In the genomic region with DNA sequence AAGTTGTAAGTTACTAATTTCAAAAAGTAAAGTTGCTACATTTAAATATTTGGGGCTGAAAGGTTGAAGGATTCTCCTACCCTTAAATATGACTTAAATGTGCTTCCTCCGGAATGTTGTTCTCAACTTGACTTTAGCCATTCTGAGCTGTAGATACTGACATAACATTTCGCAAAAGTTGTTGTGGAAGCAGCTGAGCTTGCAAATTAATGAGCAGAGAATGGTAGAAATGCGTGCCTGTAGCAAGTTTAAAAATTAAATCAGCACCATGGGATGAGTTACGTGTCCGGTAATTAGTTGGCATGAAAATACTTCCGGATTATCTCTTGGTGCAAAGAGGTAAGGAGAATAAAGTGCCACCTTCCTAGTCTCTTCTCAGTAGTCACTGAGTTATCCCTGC, we compare ENCODE assay signal across 2 cellular contexts.
TF ChIP-seq lines count a peak whose summit lies in the region.

No MANE protein-coding gene starts in this region.

TF ChIP-seq in HepG2, 621 proteins besides CTCF, POLR2A, EP300 and RAD21 (continues in another document):
- no peak for TF ChIP-seq ZNF660 (CRISPR knock-in tag; IDR thresholded peaks at IDR 0.05; ENCODE audit: borderline replicate concordance, low read depth)
- no peak for TF ChIP-seq NR2F1 (CRISPR knock-in tag; IDR thresholded peaks at IDR 0.05)
- no peak for TF ChIP-seq ZNF354B (CRISPR knock-in tag; IDR thresholded peaks at IDR 0.05)
- TF ChIP-seq, protein P1, sequence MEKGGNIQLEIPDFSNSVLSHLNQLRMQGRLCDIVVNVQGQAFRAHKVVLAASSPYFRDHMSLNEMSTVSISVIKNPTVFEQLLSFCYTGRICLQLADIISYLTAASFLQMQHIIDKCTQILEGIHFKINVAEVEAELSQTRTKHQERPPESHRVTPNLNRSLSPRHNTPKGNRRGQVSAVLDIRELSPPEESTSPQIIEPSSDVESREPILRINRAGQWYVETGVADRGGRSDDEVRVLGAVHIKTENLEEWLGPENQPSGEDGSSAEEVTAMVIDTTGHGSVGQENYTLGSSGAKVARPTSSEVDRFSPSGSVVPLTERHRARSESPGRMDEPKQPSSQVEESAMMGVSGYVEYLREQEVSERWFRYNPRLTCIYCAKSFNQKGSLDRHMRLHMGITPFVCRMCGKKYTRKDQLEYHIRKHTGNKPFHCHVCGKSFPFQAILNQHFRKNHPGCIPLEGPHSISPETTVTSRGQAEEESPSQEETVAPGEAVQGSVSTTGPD (CRISPR knock-in tag; IDR thresholded peaks at IDR 0.05) = no peak
- peak; percentile 70 to 72 for TF ChIP-seq MAFK (conservative IDR thresholded peaks at IDR 0.05 in 1 of 2, IDR thresholded peaks at IDR 0.05 in 1 of 2; ENCODE audit: low read length in 2 of 2)
- no peak for TF ChIP-seq ZNF331 (CRISPR knock-in tag; IDR thresholded peaks at IDR 0.05)
- TF ChIP-seq MAFF (IDR thresholded peaks at IDR 0.05; ENCODE audit: low read depth, low read length) = peak; percentile 70
- no peak for TF ChIP-seq ATF7-NPFF (CRISPR knock-in tag; IDR thresholded peaks at IDR 0.05; ENCODE audit: low read depth)
- TF ChIP-seq ZNF142 (CRISPR knock-in tag; IDR thresholded peaks at IDR 0.05) = no peak
- no peak for TF ChIP-seq ZSCAN31 (CRISPR knock-in tag; IDR thresholded peaks at IDR 0.05; ENCODE audit: low read depth)
- TF ChIP-seq, protein P2, sequence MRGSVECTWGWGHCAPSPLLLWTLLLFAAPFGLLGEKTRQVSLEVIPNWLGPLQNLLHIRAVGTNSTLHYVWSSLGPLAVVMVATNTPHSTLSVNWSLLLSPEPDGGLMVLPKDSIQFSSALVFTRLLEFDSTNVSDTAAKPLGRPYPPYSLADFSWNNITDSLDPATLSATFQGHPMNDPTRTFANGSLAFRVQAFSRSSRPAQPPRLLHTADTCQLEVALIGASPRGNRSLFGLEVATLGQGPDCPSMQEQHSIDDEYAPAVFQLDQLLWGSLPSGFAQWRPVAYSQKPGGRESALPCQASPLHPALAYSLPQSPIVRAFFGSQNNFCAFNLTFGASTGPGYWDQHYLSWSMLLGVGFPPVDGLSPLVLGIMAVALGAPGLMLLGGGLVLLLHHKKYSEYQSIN (CRISPR knock-in tag; IDR thresholded peaks at IDR 0.05; ENCODE audit: borderline replicate concordance) = no peak
- TF ChIP-seq SOX13 (IDR thresholded peaks at IDR 0.05) = no peak
- no peak for TF ChIP-seq SOX13 (CRISPR knock-in tag; conservative IDR thresholded peaks at IDR 0.05 in 1 of 2, IDR thresholded peaks at IDR 0.05 in 1 of 2)
- TF ChIP-seq ARNT2 (CRISPR knock-in tag; IDR thresholded peaks at IDR 0.05; ENCODE audit: low read depth) = no peak
- TF ChIP-seq RAD51 (IDR thresholded peaks at IDR 0.05; ENCODE audit: borderline replicate concordance) = no peak
- no peak for TF ChIP-seq GMEB2 (CRISPR knock-in tag; IDR thresholded peaks at IDR 0.05; ENCODE audit: low read depth)

TF ChIP-seq in K562, 482 proteins besides CTCF, POLR2A, EP300 and RAD21:
- TF ChIP-seq FOS (IDR thresholded peaks at IDR 0.05; ENCODE audit: extremely low read depth, insufficient read length) = no peak
- TF ChIP-seq ZNF316 (IDR thresholded peaks at IDR 0.05) = peak; percentile 22; the same call in 1 of the 2 replicates
TF ChIP-seq in K562: peak in this region for 1.
